Comparison of ENCODE assay signal across 14 cellular contexts in genomic region chr10:33676606-33677005, GRCh38.
"Had no signal": no experiment of that assay in that cellular context is flagged by ENCODE, and none has a peak within 500 bp of the region (broad histone marks: within the 10 kb centered on the region; RNA-seq: fewer than 3 reads in every experiment).

No MANE protein-coding gene starts in this region.

- ATAC-seq: naive thymus-derived CD4-positive, alpha-beta T cell had no signal

- H3K27ac ChIP-seq: colonic mucosa, neutrophil had no signal

- H3K36me3 ChIP-seq: colonic mucosa, neutrophil had no signal

- DNase-seq: caudate nucleus; colonic mucosa; effector CD4-positive, alpha-beta T cell; endodermal cell; foreskin melanocyte; islet precursor cell; mammary epithelial cell; naive thymus-derived CD4-positive, alpha-beta T cell; posterior cingulate gyrus; stimulated activated CD4-positive, alpha-beta T cell treated with anti-CD3 and anti-CD28 coated beads, Interleukin-12 subunit alpha, Interleukin-12 subunit beta, amount 100 ng/mL, for 4 hours; stimulated activated naive CD4-positive, alpha-beta T cell treated with Interleukin-2 at 50 U/mL for 16 hours; trophoblast cell had no signal

- H3K27me3 ChIP-seq: colonic mucosa, neutrophil had no signal

- H3K4me3 ChIP-seq: colonic mucosa, skin epidermis had no signal

- H3K9me3 ChIP-seq: colonic mucosa, neutrophil had no signal

- H3K4me1 ChIP-seq: colonic mucosa had no signal
